In the genomic region with DNA sequence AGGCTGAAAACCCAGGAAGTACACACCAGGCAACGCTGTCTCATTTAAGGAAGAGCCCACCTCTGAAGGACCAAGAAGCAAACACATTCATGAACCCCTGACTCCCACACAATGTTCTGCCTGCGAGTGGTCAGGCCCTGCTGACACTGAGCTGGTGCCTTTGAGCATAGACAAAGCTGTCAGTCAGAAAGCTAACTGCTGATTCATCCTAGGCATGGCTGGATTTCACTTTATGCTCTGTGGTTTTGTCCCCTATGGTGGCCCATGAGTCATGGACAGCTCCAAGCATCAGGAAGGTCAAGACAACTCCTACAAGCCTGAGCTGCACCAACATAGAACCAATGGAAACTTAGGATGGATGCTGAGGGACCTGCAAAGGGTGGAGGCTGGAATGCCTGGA, we compare ENCODE assay signal across 1 cellular context.
TF ChIP-seq lines count a peak whose summit lies in the region.

No MANE protein-coding gene starts in this region.

TF ChIP-seq in HepG2, 621 proteins besides CTCF, POLR2A, EP300 and RAD21 (continued from another document and continues in another):
- peak; percentile 42; the same call in 1 of the 2 replicates for TF ChIP-seq RCOR2 (CRISPR knock-in tag; IDR thresholded peaks at IDR 0.05)
- TF ChIP-seq ARNT2 (CRISPR knock-in tag; IDR thresholded peaks at IDR 0.05; ENCODE audit: low read depth), result no peak
- no peak for TF ChIP-seq SP1 (IDR thresholded peaks at IDR 0.05)
- TF ChIP-seq SP1 (CRISPR knock-in tag; IDR thresholded peaks at IDR 0.05), result no peak
- 0 out of 2 replicates have a peak, but pooled peaks have one; percentile 21 for TF ChIP-seq ELF3 (CRISPR knock-in tag; IDR thresholded peaks at IDR 0.05)
- TF ChIP-seq NRL (CRISPR knock-in tag; IDR thresholded peaks at IDR 0.05; ENCODE audit: borderline replicate concordance), result no peak
- TF ChIP-seq NFATC3 (CRISPR knock-in tag; IDR thresholded peaks at IDR 0.05), result no peak
- TF ChIP-seq HMG20B (CRISPR knock-in tag; conservative IDR thresholded peaks at IDR 0.05), result no peak
- TF ChIP-seq, protein P1, sequence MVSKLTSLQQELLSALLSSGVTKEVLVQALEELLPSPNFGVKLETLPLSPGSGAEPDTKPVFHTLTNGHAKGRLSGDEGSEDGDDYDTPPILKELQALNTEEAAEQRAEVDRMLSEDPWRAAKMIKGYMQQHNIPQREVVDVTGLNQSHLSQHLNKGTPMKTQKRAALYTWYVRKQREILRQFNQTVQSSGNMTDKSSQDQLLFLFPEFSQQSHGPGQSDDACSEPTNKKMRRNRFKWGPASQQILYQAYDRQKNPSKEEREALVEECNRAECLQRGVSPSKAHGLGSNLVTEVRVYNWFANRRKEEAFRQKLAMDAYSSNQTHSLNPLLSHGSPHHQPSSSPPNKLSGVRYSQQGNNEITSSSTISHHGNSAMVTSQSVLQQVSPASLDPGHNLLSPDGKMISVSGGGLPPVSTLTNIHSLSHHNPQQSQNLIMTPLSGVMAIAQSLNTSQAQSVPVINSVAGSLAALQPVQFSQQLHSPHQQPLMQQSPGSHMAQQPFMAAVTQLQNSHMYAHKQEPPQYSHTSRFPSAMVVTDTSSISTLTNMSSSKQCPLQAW (CRISPR knock-in tag; IDR thresholded peaks at IDR 0.05), result no peak
- TF ChIP-seq ELF1 (CRISPR knock-in tag; IDR thresholded peaks at IDR 0.05), result peak; percentile 25; the same call in 1 of the 2 replicates
- TF ChIP-seq, protein P2, sequence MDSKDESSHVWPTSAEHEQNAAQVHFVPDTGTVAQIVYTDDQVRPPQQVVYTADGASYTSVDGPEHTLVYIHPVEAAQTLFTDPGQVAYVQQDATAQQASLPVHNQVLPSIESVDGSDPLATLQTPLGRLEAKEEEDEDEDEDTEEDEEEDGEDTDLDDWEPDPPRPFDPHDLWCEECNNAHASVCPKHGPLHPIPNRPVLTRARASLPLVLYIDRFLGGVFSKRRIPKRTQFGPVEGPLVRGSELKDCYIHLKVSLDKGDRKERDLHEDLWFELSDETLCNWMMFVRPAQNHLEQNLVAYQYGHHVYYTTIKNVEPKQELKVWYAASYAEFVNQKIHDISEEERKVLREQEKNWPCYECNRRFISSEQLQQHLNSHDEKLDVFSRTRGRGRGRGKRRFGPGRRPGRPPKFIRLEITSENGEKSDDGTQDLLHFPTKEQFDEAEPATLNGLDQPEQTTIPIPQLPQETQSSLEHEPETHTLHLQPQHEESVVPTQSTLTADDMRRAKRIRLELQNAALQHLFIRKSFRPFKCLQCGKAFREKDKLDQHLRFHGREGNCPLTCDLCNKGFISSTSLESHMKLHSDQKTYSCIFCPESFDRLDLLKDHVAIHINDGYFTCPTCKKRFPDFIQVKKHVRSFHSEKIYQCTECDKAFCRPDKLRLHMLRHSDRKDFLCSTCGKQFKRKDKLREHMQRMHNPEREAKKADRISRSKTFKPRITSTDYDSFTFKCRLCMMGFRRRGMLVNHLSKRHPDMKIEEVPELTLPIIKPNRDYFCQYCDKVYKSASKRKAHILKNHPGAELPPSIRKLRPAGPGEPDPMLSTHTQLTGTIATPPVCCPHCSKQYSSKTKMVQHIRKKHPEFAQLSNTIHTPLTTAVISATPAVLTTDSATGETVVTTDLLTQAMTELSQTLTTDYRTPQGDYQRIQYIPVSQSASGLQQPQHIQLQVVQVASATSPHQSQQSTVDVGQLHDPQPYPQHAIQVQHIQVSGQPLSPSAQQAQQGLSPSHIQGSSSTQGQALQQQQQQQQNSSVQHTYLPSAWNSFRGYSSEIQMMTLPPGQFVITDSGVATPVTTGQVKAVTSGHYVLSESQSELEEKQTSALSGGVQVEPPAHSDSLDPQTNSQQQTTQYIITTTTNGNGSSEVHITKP (CRISPR knock-in tag; IDR thresholded peaks at IDR 0.05; ENCODE audit: low read depth), result peak; percentile 89
- peak; percentile 39; the same call in 1 of the 2 replicates for TF ChIP-seq HMG20A (CRISPR knock-in tag; IDR thresholded peaks at IDR 0.05; ENCODE audit: borderline replicate concordance)
- no peak for TF ChIP-seq MXD3 (CRISPR knock-in tag; IDR thresholded peaks at IDR 0.05)
- no peak for TF ChIP-seq ARID4A (CRISPR knock-in tag; IDR thresholded peaks at IDR 0.05; ENCODE audit: borderline replicate concordance)
- no peak for TF ChIP-seq ZNF225 (CRISPR knock-in tag; IDR thresholded peaks at IDR 0.05)
- TF ChIP-seq ZKSCAN5 (CRISPR knock-in tag; IDR thresholded peaks at IDR 0.05), result no peak
- no peak for TF ChIP-seq RFX3 (CRISPR knock-in tag; IDR thresholded peaks at IDR 0.05)
- TF ChIP-seq, protein P3, sequence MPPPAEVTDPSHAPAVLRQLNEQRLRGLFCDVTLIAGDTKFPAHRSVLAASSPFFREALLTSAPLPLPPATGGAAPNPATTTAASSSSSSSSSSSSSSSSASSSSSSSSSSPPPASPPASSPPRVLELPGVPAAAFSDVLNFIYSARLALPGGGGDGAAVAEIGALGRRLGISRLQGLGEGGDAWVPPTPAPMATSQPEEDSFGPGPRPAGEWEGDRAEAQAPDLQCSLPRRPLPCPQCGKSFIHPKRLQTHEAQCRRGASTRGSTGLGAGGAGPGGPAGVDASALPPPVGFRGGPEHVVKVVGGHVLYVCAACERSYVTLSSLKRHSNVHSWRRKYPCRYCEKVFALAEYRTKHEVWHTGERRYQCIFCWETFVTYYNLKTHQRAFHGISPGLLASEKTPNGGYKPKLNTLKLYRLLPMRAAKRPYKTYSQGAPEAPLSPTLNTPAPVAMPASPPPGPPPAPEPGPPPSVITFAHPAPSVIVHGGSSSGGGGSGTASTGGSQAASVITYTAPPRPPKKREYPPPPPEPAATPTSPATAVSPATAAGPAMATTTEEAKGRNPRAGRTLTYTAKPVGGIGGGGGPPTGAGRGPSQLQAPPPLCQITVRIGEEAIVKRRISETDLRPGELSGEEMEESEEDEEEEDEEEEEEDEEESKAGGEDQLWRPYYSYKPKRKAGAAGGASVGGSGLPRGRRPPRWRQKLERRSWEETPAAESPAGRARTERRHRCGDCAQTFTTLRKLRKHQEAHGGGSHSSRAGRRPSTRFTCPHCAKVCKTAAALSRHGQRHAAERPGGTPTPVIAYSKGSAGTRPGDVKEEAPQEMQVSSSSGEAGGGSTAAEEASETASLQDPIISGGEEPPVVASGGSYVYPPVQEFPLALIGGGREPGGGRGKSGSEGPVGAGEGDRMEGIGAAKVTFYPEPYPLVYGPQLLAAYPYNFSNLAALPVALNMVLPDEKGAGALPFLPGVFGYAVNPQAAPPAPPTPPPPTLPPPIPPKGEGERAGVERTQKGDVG (CRISPR knock-in tag; IDR thresholded peaks at IDR 0.05; ENCODE audit: borderline replicate concordance), result no peak
- TF ChIP-seq ZFP90 (CRISPR knock-in tag; IDR thresholded peaks at IDR 0.05; ENCODE audit: borderline replicate concordance), result no peak
- TF ChIP-seq, protein P4, sequence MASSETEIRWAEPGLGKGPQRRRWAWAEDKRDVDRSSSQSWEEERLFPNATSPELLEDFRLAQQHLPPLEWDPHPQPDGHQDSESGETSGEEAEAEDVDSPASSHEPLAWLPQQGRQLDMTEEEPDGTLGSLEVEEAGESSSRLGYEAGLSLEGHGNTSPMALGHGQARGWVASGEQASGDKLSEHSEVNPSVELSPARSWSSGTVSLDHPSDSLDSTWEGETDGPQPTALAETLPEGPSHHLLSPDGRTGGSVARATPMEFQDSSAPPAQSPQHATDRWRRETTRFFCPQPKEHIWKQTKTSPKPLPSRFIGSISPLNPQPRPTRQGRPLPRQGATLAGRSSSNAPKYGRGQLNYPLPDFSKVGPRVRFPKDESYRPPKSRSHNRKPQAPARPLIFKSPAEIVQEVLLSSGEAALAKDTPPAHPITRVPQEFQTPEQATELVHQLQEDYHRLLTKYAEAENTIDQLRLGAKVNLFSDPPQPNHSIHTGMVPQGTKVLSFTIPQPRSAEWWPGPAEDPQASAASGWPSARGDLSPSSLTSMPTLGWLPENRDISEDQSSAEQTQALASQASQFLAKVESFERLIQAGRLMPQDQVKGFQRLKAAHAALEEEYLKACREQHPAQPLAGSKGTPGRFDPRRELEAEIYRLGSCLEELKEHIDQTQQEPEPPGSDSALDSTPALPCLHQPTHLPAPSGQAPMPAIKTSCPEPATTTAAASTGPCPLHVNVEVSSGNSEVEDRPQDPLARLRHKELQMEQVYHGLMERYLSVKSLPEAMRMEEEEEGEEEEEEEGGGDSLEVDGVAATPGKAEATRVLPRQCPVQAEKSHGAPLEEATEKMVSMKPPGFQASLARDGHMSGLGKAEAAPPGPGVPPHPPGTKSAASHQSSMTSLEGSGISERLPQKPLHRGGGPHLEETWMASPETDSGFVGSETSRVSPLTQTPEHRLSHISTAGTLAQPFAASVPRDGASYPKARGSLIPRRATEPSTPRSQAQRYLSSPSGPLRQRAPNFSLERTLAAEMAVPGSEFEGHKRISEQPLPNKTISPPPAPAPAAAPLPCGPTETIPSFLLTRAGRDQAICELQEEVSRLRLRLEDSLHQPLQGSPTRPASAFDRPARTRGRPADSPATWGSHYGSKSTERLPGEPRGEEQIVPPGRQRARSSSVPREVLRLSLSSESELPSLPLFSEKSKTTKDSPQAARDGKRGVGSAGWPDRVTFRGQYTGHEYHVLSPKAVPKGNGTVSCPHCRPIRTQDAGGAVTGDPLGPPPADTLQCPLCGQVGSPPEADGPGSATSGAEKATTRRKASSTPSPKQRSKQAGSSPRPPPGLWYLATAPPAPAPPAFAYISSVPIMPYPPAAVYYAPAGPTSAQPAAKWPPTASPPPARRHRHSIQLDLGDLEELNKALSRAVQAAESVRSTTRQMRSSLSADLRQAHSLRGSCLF (CRISPR knock-in tag; IDR thresholded peaks at IDR 0.05; ENCODE audit: borderline replicate concordance), result no peak
- TF ChIP-seq, protein P5, sequence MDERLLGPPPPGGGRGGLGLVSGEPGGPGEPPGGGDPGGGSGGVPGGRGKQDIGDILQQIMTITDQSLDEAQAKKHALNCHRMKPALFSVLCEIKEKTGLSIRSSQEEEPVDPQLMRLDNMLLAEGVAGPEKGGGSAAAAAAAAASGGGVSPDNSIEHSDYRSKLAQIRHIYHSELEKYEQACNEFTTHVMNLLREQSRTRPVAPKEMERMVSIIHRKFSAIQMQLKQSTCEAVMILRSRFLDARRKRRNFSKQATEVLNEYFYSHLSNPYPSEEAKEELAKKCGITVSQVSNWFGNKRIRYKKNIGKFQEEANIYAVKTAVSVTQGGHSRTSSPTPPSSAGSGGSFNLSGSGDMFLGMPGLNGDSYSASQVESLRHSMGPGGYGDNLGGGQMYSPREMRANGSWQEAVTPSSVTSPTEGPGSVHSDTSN (CRISPR knock-in tag; IDR thresholded peaks at IDR 0.05), result peak; percentile 81
- no peak for TF ChIP-seq PPARG (CRISPR knock-in tag; conservative IDR thresholded peaks at IDR 0.05)
- no peak for TF ChIP-seq THYN1 (CRISPR knock-in tag; IDR thresholded peaks at IDR 0.05; ENCODE audit: borderline replicate concordance, low read depth)
- TF ChIP-seq ZNF558 (CRISPR knock-in tag; IDR thresholded peaks at IDR 0.05; ENCODE audit: borderline replicate concordance), result no peak
- TF ChIP-seq PREB (CRISPR knock-in tag; IDR thresholded peaks at IDR 0.05), result no peak
- TF ChIP-seq ZNF790 (CRISPR knock-in tag; IDR thresholded peaks at IDR 0.05; ENCODE audit: borderline replicate concordance), result no peak
- no peak for TF ChIP-seq ZIK1 (CRISPR knock-in tag; IDR thresholded peaks at IDR 0.05; ENCODE audit: borderline replicate concordance, low read depth)
- no peak for TF ChIP-seq TOE1 (CRISPR knock-in tag; IDR thresholded peaks at IDR 0.05)
- TF ChIP-seq ZNF354B (CRISPR knock-in tag; IDR thresholded peaks at IDR 0.05), result no peak
- no peak for TF ChIP-seq ZBTB21 (CRISPR knock-in tag; IDR thresholded peaks at IDR 0.05)
- TF ChIP-seq IRF2 (CRISPR knock-in tag; IDR thresholded peaks at IDR 0.05), result peak; percentile 52; the same call in 1 of the 2 replicates
- TF ChIP-seq SMARCC2 (IDR thresholded peaks at IDR 0.05), result no peak
- TF ChIP-seq ZNF563 (CRISPR knock-in tag; IDR thresholded peaks at IDR 0.05), result no peak
- no peak for TF ChIP-seq REPIN1 (CRISPR knock-in tag; IDR thresholded peaks at IDR 0.05; ENCODE audit: borderline replicate concordance, low read depth)
- TF ChIP-seq NONO (IDR thresholded peaks at IDR 0.05), result no peak
- TF ChIP-seq NONO (CRISPR knock-in tag; conservative IDR thresholded peaks at IDR 0.05), result no peak
- no peak for TF ChIP-seq KDM5B (CRISPR knock-in tag; IDR thresholded peaks at IDR 0.05; ENCODE audit: borderline replicate concordance)
- no peak for TF ChIP-seq MYC (CRISPR knock-in tag; IDR thresholded peaks at IDR 0.05; ENCODE audit: borderline replicate concordance)
- peak; percentile 73; the same call in 1 of the 2 replicates for TF ChIP-seq YEATS2 (CRISPR knock-in tag; IDR thresholded peaks at IDR 0.05; ENCODE audit: borderline replicate concordance)
- TF ChIP-seq FOXA1 (IDR thresholded peaks at IDR 0.05), result no peak
- no peak for TF ChIP-seq FOXA1 (CRISPR knock-in tag; IDR thresholded peaks at IDR 0.05)
